Comparison of ENCODE assay signal across 10 cellular contexts in the genomic region with DNA sequence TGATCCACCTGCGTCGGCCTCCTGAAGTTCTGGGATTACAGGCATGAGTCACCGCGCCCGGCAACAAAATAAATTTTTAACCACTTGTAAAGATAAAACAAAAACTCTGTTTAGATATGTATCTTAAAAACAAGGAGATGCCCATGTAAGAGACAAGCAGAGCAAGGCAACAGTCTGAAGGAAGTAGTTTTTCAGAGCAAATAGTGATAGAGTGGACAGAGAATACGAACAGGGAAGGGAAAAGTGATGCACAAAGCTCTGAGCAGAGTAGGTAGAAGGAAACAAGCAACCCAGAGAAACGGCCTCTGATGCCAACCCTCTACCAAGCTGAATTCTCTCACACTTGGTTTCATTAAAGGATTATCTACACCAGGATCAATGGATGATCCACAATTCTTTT.
"Had no signal": no experiment of that assay in that cellular context is flagged by ENCODE, and none has a peak within 500 bp of the region (broad histone marks: within the 10 kb centered on the region; RNA-seq: fewer than 3 reads in every experiment).

No MANE protein-coding gene starts in this region.

- H3K9ac ChIP-seq: GM23248 had no signal

- FAIRE-seq: HepG2 had no signal

- H3K4me1 Mint-ChIP-seq: IgD-negative memory B cell had no signal

- H3K9me3 Mint-ChIP-seq: HFFc6 had no signal

- H2AFZ ChIP-seq: GM23248 had no signal

- H3K27ac Mint-ChIP-seq: HFFc6, IgD-negative memory B cell had no signal

- H3K27ac ChIP-seq: GM23248, HL-60 had no signal

- H3K4me3 Mint-ChIP-seq: HFFc6, IgD-negative memory B cell had no signal

- ATAC-seq: HCT116, HepG2 had no signal

- H3K9me3 ChIP-seq: HAP-1 had no signal

- H3K4me1 ChIP-seq: HAP-1 had no signal

- H3K4me3 ChIP-seq: GM23248, HAP-1 had no signal

- H3K27me3 Mint-ChIP-seq: IgD-negative memory B cell had no signal

- DNase-seq: GM23248, GOT3, H7, HFFc6, KBM-7 had no signal
